Comparison of ENCODE assay signal across 9 cellular contexts in genomic region chr3:65170357-65171090, GRCh38.
A peak's percentile ranks its signal among the peaks of the same experiment; 100 is the strongest.
DNase-seq lines count a peak whose midpoint lies in the region; ATAC-seq, FAIRE-seq and TF ChIP-seq lines count a peak whose summit lies in the region.
"Had no signal": no experiment of that assay in that cellular context is flagged by ENCODE, and none has a peak within 500 bp of the region (broad histone marks: within the 10 kb centered on the region; RNA-seq: fewer than 3 reads in every experiment).

No MANE protein-coding gene starts in this region.

- H3K4me1 ChIP-seq in keratinocyte (ENCODE audit: control insufficient read depth, extremely low read depth, insufficient read depth, low read length) (peaks cover 3% of the 10 kb centered on the region), subcutaneous abdominal adipose tissue (ENCODE audit: control insufficient read depth in 5 of 5, insufficient read depth in 5 of 5, low read length in 5 of 5) (peaks cover 3 to 15% (median 9%) of the 10 kb centered on the region in 5 donors)
- H3K4me1 ChIP-seq: SJSA1 had no signal

- dilution Hi-C loops in keratinocyte (cut with MboI; ENCODE audit: extremely low pct_ligation_motif_present, low sequenced_read_pairs): no loop called here

- peak; percentile 12 for DNase-seq in Jurkat, Clone E6-1 (ENCODE audit: low read depth, low spot score)
- DNase-seq in brain microvascular endothelial cell (peak; percentile 94), keratinocyte (ENCODE audit: low read depth, low spot score) (peak; percentile 63), NCI-H345 (lab: John Stamatoyannopoulos, UW) (no peak), RWPE1 (ENCODE audit: low spot score) (no peak)
- DNase-seq in stimulated activated CD4-positive, alpha-beta T cell treated with anti-CD3 and anti-CD28 coated beads, Interleukin-4, amount 100 ng/mL, for 1 hour: no peak

- H3K27me3 ChIP-seq in brain microvascular endothelial cell (replicated peaks): no peaks in the 10 kb centered on the region
- H3K27me3 ChIP-seq in keratinocyte (ENCODE audit: control insufficient read depth, extremely low read depth, insufficient read depth, low read length): no peaks in the 10 kb centered on the region
- H3K27me3 ChIP-seq in subcutaneous abdominal adipose tissue (ENCODE audit: control insufficient read depth in 5 of 5, insufficient read depth in 4 of 5, low read length in 5 of 5): no peaks in the 10 kb centered on the region
- H3K27me3 ChIP-seq: SJSA1 had no signal

- H3K4me2 ChIP-seq in keratinocyte (ENCODE audit: control insufficient read depth, extremely low read depth, insufficient read depth, low read depth, low read length): peak overlapping the region; percentile 12

- CTCF ChIA-PET in RWPE1 (lab: Yijun Ruan, JAX): no interaction called here

- H3K27ac ChIP-seq in brain microvascular endothelial cell: peak overlapping the region; percentile 15
- no peak overlapping the region for H3K27ac ChIP-seq in keratinocyte (ENCODE audit: control insufficient read depth, insufficient read depth, low read length)
- peak overlapping the region; percentile 81 for H3K27ac ChIP-seq in subcutaneous abdominal adipose tissue (ENCODE audit: low read depth, low read length)
- no peak overlapping the region for H3K27ac ChIP-seq in RWPE1
- H3K27ac ChIP-seq: SJSA1 had no signal

- no peak overlapping the region for H3K4me3 ChIP-seq in Jurkat, Clone E6-1 (ENCODE audit: low read length)
- no peak overlapping the region for H3K4me3 ChIP-seq in brain microvascular endothelial cell (ENCODE audit: low read depth, low read length)
- no peak overlapping the region for H3K4me3 ChIP-seq in keratinocyte (ENCODE audit: control insufficient read depth in 2 of 3, extremely low read depth in 1 of 3, insufficient read depth in 2 of 3, low read depth in 1 of 3, low read length in 3 of 3)
- no peak overlapping the region for H3K4me3 ChIP-seq in subcutaneous abdominal adipose tissue (ENCODE audit: low read depth in 1 of 5, low read length in 5 of 5)
- H3K4me3 ChIP-seq: SJSA1 had no signal

- no peak overlapping the region for H2AFZ ChIP-seq in keratinocyte (ENCODE audit: control insufficient read depth, low read length)

- no peaks in the 10 kb centered on the region for H4K20me1 ChIP-seq in keratinocyte (ENCODE audit: control insufficient read depth, extremely low read depth, insufficient read depth, low read length)

- H3K79me2 ChIP-seq in keratinocyte (ENCODE audit: control insufficient read depth, insufficient read depth, low read length): no peaks in the 10 kb centered on the region

- no peaks in the 10 kb centered on the region for H3K9me1 ChIP-seq in keratinocyte (ENCODE audit: control insufficient read depth, extremely low read depth, insufficient read depth, low read length)

- peak; percentile 62 for FAIRE-seq in keratinocyte (lab: Jason Lieb, UNC)

- POLR2A ChIA-PET in RWPE1 (lab: Yijun Ruan, JAX; ENCODE audit: low non-redundant PET): no interaction called here

- in situ Hi-C loops in brain microvascular endothelial cell (cut with HindIII; ENCODE audit: low pct_ligation_motif_present, low sequenced_read_pairs): no loop called here

- H3K9ac ChIP-seq in keratinocyte (ENCODE audit: control insufficient read depth, extremely low read depth, insufficient read depth, low read length): peak overlapping the region; percentile 6
- H3K9ac ChIP-seq in subcutaneous abdominal adipose tissue (ENCODE audit: low read length in 5 of 5): peak overlapping the region in 3 of 5 donors; percentile 17 to 68 (median 38)

- H3K9me3 ChIP-seq in keratinocyte (ENCODE audit: control insufficient read depth, low read depth, low read length) (no peaks in the 10 kb centered on the region), subcutaneous abdominal adipose tissue (ENCODE audit: control insufficient read depth in 5 of 5, low read length in 5 of 5) (no peaks in the 10 kb centered on the region)
- H3K9me3 ChIP-seq: SJSA1 had no signal

- ATAC-seq in HG02970 (IDR thresholded peaks at IDR 0.05; ENCODE audit: low FRiP score, unreplicated experiment): no peak

- no peaks in the 10 kb centered on the region for H3K36me3 ChIP-seq in brain microvascular endothelial cell (replicated peaks)
- no peaks in the 10 kb centered on the region for H3K36me3 ChIP-seq in keratinocyte (ENCODE audit: control insufficient read depth in 2 of 2, extremely low read depth in 1 of 2, insufficient read depth in 2 of 2, low read length in 2 of 2)
- no peaks in the 10 kb centered on the region for H3K36me3 ChIP-seq in subcutaneous abdominal adipose tissue (ENCODE audit: control insufficient read depth in 5 of 5, insufficient read depth in 5 of 5, low read length in 5 of 5)
- H3K36me3 ChIP-seq: SJSA1 had no signal

- TF ChIP-seq CTCF in brain microvascular endothelial cell (IDR thresholded peaks at IDR 0.05; ENCODE audit: low read depth, low read length, missing control alignments) (peak; percentile 59), keratinocyte (optimal IDR thresholded peaks at IDR 0.05 in 1 of 3, IDR thresholded peaks at IDR 0.05 in 1 of 3, conservative IDR thresholded peaks at IDR 0.05 in 1 of 3; ENCODE audit: extremely low read depth in 1 of 3, insufficient read depth in 2 of 3, low read length in 3 of 3) (peak; percentile 25 to 33 (median 33)), RWPE1 (conservative IDR thresholded peaks at IDR 0.05; ENCODE audit: low read depth) (no peak)

Comparison
In these comparisons a context has a peak if more than half of its experiments do, and no peak if none do; other contexts are left out.
1. DNase-seq: peak in Jurkat, Clone E6-1 (single experiment), brain microvascular endothelial cell (single experiment) and keratinocyte (single experiment); none in NCI-H345 (single experiment), RWPE1 (single experiment) and stimulated activated CD4-positive, alpha-beta T cell treated with anti-CD3 and anti-CD28 coated beads, Interleukin-4, amount 100 ng/mL, for 1 hour (single experiment).
2. H3K27ac ChIP-seq: peak in brain microvascular endothelial cell (single experiment) and subcutaneous abdominal adipose tissue (single experiment); none in keratinocyte (single experiment) and RWPE1 (single experiment).